21 cellular contexts compared by ENCODE assay signal in the genomic region with DNA sequence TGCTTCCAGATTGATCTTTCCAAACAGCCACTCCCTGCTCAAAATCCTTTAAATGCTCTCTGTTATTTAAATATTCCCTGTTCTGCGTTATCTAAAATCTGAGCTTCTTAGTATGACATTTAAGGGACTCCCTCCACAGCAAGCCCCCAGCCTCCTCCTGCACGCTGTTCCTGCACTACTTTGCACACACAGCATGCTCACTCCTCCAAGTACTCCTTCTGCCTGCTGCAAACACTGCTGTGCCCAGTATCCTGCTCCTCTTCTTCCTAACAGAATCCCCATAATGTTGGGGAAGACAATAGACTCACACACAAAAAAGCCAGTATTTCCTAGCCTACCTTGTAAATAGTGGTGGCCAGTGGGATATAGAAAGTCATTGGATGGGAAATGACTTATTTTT.
DNase-seq lines count a peak whose midpoint lies in the region; ATAC-seq and TF ChIP-seq lines count a peak whose summit lies in the region.
"Had no signal": no experiment of that assay in that cellular context is flagged by ENCODE, and none has a peak within 500 bp of the region (broad histone marks: within the 10 kb centered on the region; RNA-seq: fewer than 3 reads in every experiment).

No MANE protein-coding gene starts in this region.

- peak overlapping the region; percentile 21 for H3K4me3 Mint-ChIP-seq in WTC11
- no peak overlapping the region for H3K4me3 Mint-ChIP-seq in naive thymus-derived CD4-positive, alpha-beta T cell

- DNase-seq in cardiac muscle cell (ENCODE audit: low read depth in 1 of 2, low spot score in 1 of 2) (peak in 1 of 2 donors; percentile 12), heart right ventricle (no peak), WTC11 (ENCODE audit: low spot score) (no peak), mesenchymal stem cell (no peak), smooth muscle cell (lab: John Stamatoyannopoulos, UW; ENCODE audit: unreplicated experiment) (no peak), SK-N-SH (no peak), NCI-H748 (lab: John Stamatoyannopoulos, UW; ENCODE audit: unreplicated experiment) (no peak)
- DNase-seq in naive thymus-derived CD4-positive, alpha-beta T cell = no peak
- DNase-seq: Calu3, DMS79 treated with DMSO at 0.1 percent for 48 hours, Kasumi-1, NCI-H1105, NCI-H1436 treated with DMSO at 0.1 percent for 48 hours, NCI-H187 treated with DMSO at 0.1 percent for 48 hours, NCI-H2107, NCI-H446, NCI-H524 treated with DMSO at 0.1 percent for 48 hours, RPMI8226, SHP77 treated with DMSO at 0.1 percent for 48 hours had no signal

- no peak overlapping the region for H3K23ac ChIP-seq in mesenchymal stem cell (ENCODE audit: low read length in 2 of 2)

- peak overlapping the region; percentile 36 for H4K91ac ChIP-seq in mesenchymal stem cell (ENCODE audit: low read length)

- H3K9me3 ChIP-seq in cardiac muscle cell (ENCODE audit: low read depth) (no peaks in the 10 kb centered on the region), heart right ventricle (no peaks in the 10 kb centered on the region), mesenchymal stem cell (ENCODE audit: control insufficient read depth, low read length) (no peaks in the 10 kb centered on the region), smooth muscle cell (replicated peaks; ENCODE audit: low read depth) (no peaks in the 10 kb centered on the region), SK-N-SH (no peaks in the 10 kb centered on the region)
- no peaks in the 10 kb centered on the region for H3K9me3 ChIP-seq in naive thymus-derived CD4-positive, alpha-beta T cell (ENCODE audit: control insufficient read depth in 2 of 3, low read length in 3 of 3)

- H3K79me1 ChIP-seq in mesenchymal stem cell (replicated peaks; ENCODE audit: low read length, poor library complexity, severe bottlenecking) = no peaks in the 10 kb centered on the region

- H3K4me3 ChIP-seq in cardiac muscle cell = peak overlapping the region; percentile 7
- peak overlapping the region in 3 of 10 donors; percentile 8 to 21 (median 13) for H3K4me3 ChIP-seq in heart right ventricle
- H3K4me3 ChIP-seq in mesenchymal stem cell (ENCODE audit: insufficient read depth in 1 of 2, low read depth in 1 of 2, low read length in 2 of 2) = no peak overlapping the region
- H3K4me3 ChIP-seq in smooth muscle cell = no peak overlapping the region
- H3K4me3 ChIP-seq in SK-N-SH (ENCODE audit: low read depth in 2 of 2, low read length in 1 of 2) = no peak overlapping the region
- H3K4me3 ChIP-seq in naive thymus-derived CD4-positive, alpha-beta T cell (ENCODE audit: low read length) = no peak overlapping the region
- H3K4me3 ChIP-seq: K562 had no signal

- H3K27ac Mint-ChIP-seq in WTC11 = no peak overlapping the region; the same call in 1 of the 2 replicates
- no peak overlapping the region for H3K27ac Mint-ChIP-seq in naive thymus-derived CD4-positive, alpha-beta T cell

- no peaks in the 10 kb centered on the region for H3K9me3 Mint-ChIP-seq in WTC11
- peaks cover 0 to 4% (median 0%) of the 10 kb centered on the region in 11 donors for H3K9me3 Mint-ChIP-seq in naive thymus-derived CD4-positive, alpha-beta T cell

- H3K14ac ChIP-seq in mesenchymal stem cell (ENCODE audit: low read length in 2 of 2) = peak overlapping the region in 1 of 2 experiments; percentile 84

- no peak overlapping the region for H3K9ac ChIP-seq in mesenchymal stem cell (ENCODE audit: low read length)
- H3K9ac ChIP-seq in smooth muscle cell (ENCODE audit: low read depth) = no peak overlapping the region
- H3K9ac ChIP-seq in SK-N-SH = no peak overlapping the region

- H2AFZ ChIP-seq in mesenchymal stem cell (ENCODE audit: low read depth, low read length) (no peak overlapping the region), smooth muscle cell (ENCODE audit: low read depth) (no peak overlapping the region), SK-N-SH (ENCODE audit: low read depth) (no peak overlapping the region)

- no peaks in the 10 kb centered on the region for H3K79me2 ChIP-seq in smooth muscle cell (ENCODE audit: low read depth)
- H3K79me2 ChIP-seq in SK-N-SH (ENCODE audit: insufficient read depth) = no peaks in the 10 kb centered on the region

- H2BK120ac ChIP-seq in mesenchymal stem cell (ENCODE audit: low read depth, low read length) = no peak overlapping the region

- peak overlapping the region; percentile 87 for H3K27ac ChIP-seq in cardiac muscle cell
- H3K27ac ChIP-seq in heart right ventricle = no peak overlapping the region
- no peak overlapping the region for H3K27ac ChIP-seq in mesenchymal stem cell (ENCODE audit: low read length, poor library complexity, severe bottlenecking)
- H3K27ac ChIP-seq in smooth muscle cell (ENCODE audit: low read depth) = no peak overlapping the region
- H3K27ac ChIP-seq in SK-N-SH (ENCODE audit: low read depth in 2 of 2, low read length in 1 of 2) = no peak overlapping the region
- no peak overlapping the region for H3K27ac ChIP-seq in naive thymus-derived CD4-positive, alpha-beta T cell (ENCODE audit: low read depth, low read length)

- WGBS in heart right ventricle, 2 donors = 23 to 40% methylated on average over 2 of the region's 2 CpGs
- WGBS in mesenchymal stem cell = 62% methylated on average over 2 of the region's 2 CpGs
- 48% methylated on average over 2 of the region's 2 CpGs for WGBS in smooth muscle cell (ENCODE audit: low lambda C conversion rate)
- WGBS in SK-N-SH (ENCODE audit: low lambda C conversion rate) = 34% methylated on average over 2 of the region's 2 CpGs

- H3K27me3 Mint-ChIP-seq in WTC11 (ENCODE audit: low read depth) = peaks cover 10% of the 10 kb centered on the region; the same call in 1 of the 2 replicates
- H3K27me3 Mint-ChIP-seq in naive thymus-derived CD4-positive, alpha-beta T cell = peaks cover 0 to 38% (median 15%) of the 10 kb centered on the region in 5 donors

- H4K8ac ChIP-seq in mesenchymal stem cell (ENCODE audit: low read length) = no peak overlapping the region

- H3K36me3 ChIP-seq in cardiac muscle cell = no peaks in the 10 kb centered on the region
- no peaks in the 10 kb centered on the region for H3K36me3 ChIP-seq in heart right ventricle
- no peaks in the 10 kb centered on the region for H3K36me3 ChIP-seq in mesenchymal stem cell (ENCODE audit: control insufficient read depth in 1 of 2, insufficient read depth in 2 of 2, low read depth in 1 of 2, low read length in 2 of 2)
- no peaks in the 10 kb centered on the region for H3K36me3 ChIP-seq in smooth muscle cell (ENCODE audit: low read depth)
- no peaks in the 10 kb centered on the region for H3K36me3 ChIP-seq in SK-N-SH (replicated peaks in 1 of 2; ENCODE audit: control insufficient read depth in 1 of 2, insufficient read depth in 2 of 2, low read length in 1 of 2)
- H3K36me3 ChIP-seq in naive thymus-derived CD4-positive, alpha-beta T cell (ENCODE audit: control insufficient read depth in 2 of 3, insufficient read depth in 3 of 3, low read length in 3 of 3) = no peaks in the 10 kb centered on the region

- H4K20me1 ChIP-seq in smooth muscle cell (ENCODE audit: low read depth) (no peaks in the 10 kb centered on the region), SK-N-SH (ENCODE audit: insufficient read depth) (no peaks in the 10 kb centered on the region)

- H2BK12ac ChIP-seq in mesenchymal stem cell (ENCODE audit: low read length in 2 of 2) = no peak overlapping the region

- no peak for TF ChIP-seq RAD21 in SK-N-SH (IDR thresholded peaks at IDR 0.05; ENCODE audit: low read length)

- H3K4me2 ChIP-seq in mesenchymal stem cell (ENCODE audit: low read length, poor library complexity, severe bottlenecking) = no peak overlapping the region
- H3K4me2 ChIP-seq in smooth muscle cell = peak overlapping the region; percentile 54
- H3K4me2 ChIP-seq in SK-N-SH = no peak overlapping the region

- H2AK5ac ChIP-seq in mesenchymal stem cell (ENCODE audit: low read length, severe bottlenecking) = no peak overlapping the region

- intact Hi-C loops in heart right ventricle (cut with DNase I) = no loop called here
- intact Hi-C loops in naive thymus-derived CD4-positive, alpha-beta T cell (cut with micrococcal nuclease) = no loop called here

- no peak overlapping the region for H3K18ac ChIP-seq in mesenchymal stem cell (ENCODE audit: low read depth in 1 of 2, low read length in 2 of 2)

- H3F3A ChIP-seq in smooth muscle cell (ENCODE audit: low read depth) (no peaks in the 10 kb centered on the region), SK-N-SH (replicated peaks; ENCODE audit: insufficient read depth) (no peaks in the 10 kb centered on the region)

- POLR2A ChIA-PET in WTC11 (lab: Charles Lee) = interaction anchor here (0.9 kb wide), 1 partner anchor 9 kb away, joined by 3 read pairs; no protein-coding TSS in a partner anchor
- POLR2A ChIA-PET in SK-N-SH (lab: Yijun Ruan, JAX) = no interaction called here
- POLR2A ChIA-PET in naive thymus-derived CD4-positive, alpha-beta T cell (lab: Charles Lee) = no interaction called here

- H3K4me1 Mint-ChIP-seq in WTC11 = peaks cover 28% of the 10 kb centered on the region
- no peaks in the 10 kb centered on the region for H3K4me1 Mint-ChIP-seq in naive thymus-derived CD4-positive, alpha-beta T cell

- no peak overlapping the region for H3K4ac ChIP-seq in mesenchymal stem cell (ENCODE audit: low read depth in 1 of 2, low read length in 2 of 2)

- no peak overlapping the region for H2BK15ac ChIP-seq in mesenchymal stem cell (ENCODE audit: low read depth, poor library complexity, severe bottlenecking)

- TF ChIP-seq CTCF in cardiac muscle cell (IDR thresholded peaks at IDR 0.05; ENCODE audit: low read depth, low read length) (no peak), heart right ventricle (IDR thresholded peaks at IDR 0.05) (no peak), WTC11 (IDR thresholded peaks at IDR 0.05) (no peak), smooth muscle cell (IDR thresholded peaks at IDR 0.05; ENCODE audit: borderline replicate concordance, insufficient read depth, poor library complexity, severe bottlenecking) (no peak), SK-N-SH (IDR thresholded peaks at IDR 0.05) (no peak)

- no peaks in the 10 kb centered on the region for H3K9me2 ChIP-seq in SK-N-SH

- peaks cover 22% of the 10 kb centered on the region for H3K4me1 ChIP-seq in cardiac muscle cell (ENCODE audit: low read depth)
- H3K4me1 ChIP-seq in heart right ventricle = peaks cover 0 to 12% (median 0%) of the 10 kb centered on the region in 9 donors
- no peaks in the 10 kb centered on the region for H3K4me1 ChIP-seq in mesenchymal stem cell (ENCODE audit: control insufficient read depth, insufficient read depth, low read depth, low read length)
- peaks cover 11% of the 10 kb centered on the region for H3K4me1 ChIP-seq in smooth muscle cell (ENCODE audit: low read depth)
- H3K4me1 ChIP-seq in SK-N-SH (ENCODE audit: control insufficient read depth in 1 of 2, insufficient read depth in 2 of 2, low read depth in 1 of 2, low read length in 1 of 2) = peaks cover 0 to 6% of the 10 kb centered on the region in 2 experiments; a peak in 2 of 4 replicates
- H3K4me1 ChIP-seq in naive thymus-derived CD4-positive, alpha-beta T cell (ENCODE audit: control insufficient read depth in 2 of 2, insufficient read depth in 2 of 2, low read length in 2 of 2) = no peaks in the 10 kb centered on the region

- H3K27me3 ChIP-seq in cardiac muscle cell = no peaks in the 10 kb centered on the region
- peaks cover 0 to 11% (median 0%) of the 10 kb centered on the region in 7 donors for H3K27me3 ChIP-seq in heart right ventricle
- peaks cover 11 to 26% of the 10 kb centered on the region in 2 experiments for H3K27me3 ChIP-seq in mesenchymal stem cell (ENCODE audit: control insufficient read depth in 1 of 2, insufficient read depth in 1 of 2, low read length in 2 of 2)
- H3K27me3 ChIP-seq in smooth muscle cell (ENCODE audit: low read depth) = peaks cover 87% of the 10 kb centered on the region
- no peaks in the 10 kb centered on the region; the same call in 1 of the 2 replicates for H3K27me3 ChIP-seq in SK-N-SH (ENCODE audit: insufficient read depth)
- no peaks in the 10 kb centered on the region for H3K27me3 ChIP-seq in naive thymus-derived CD4-positive, alpha-beta T cell (ENCODE audit: control insufficient read depth in 2 of 2, insufficient read depth in 2 of 2, low read length in 2 of 2)

- CTCF ChIA-PET in WTC11 (lab: Charles Lee) (interaction anchor here (0.7 to 0.8 kb wide), 2 partner anchors 217 to 358 kb away, joined by 3 to 4 read pairs; no protein-coding TSS in a partner anchor), SK-N-SH (lab: Yijun Ruan, JAX) (interaction anchor here (1.5 kb wide), 1 partner anchor 352 kb away, joined by 4 read pairs; no protein-coding TSS in a partner anchor)
- CTCF ChIA-PET in naive thymus-derived CD4-positive, alpha-beta T cell (lab: Charles Lee) = no interaction called here

- H3K36me3 Mint-ChIP-seq in WTC11 = no peaks in the 10 kb centered on the region
- no peaks in the 10 kb centered on the region for H3K36me3 Mint-ChIP-seq in naive thymus-derived CD4-positive, alpha-beta T cell

- H2BK5ac ChIP-seq in mesenchymal stem cell (ENCODE audit: low read depth, low read length, poor library complexity, severe bottlenecking) = no peak overlapping the region

- TF ChIP-seq EP300 in SK-N-SH (IDR thresholded peaks at IDR 0.05; ENCODE audit: borderline replicate concordance in 1 of 2, low read depth in 1 of 2, low read length in 1 of 2) = no peak

- ATAC-seq in heart right ventricle = no peak
- ATAC-seq in WTC11 = peak; percentile 66
- ATAC-seq in naive thymus-derived CD4-positive, alpha-beta T cell = no peak
- ATAC-seq: HCT116, K562 had no signal
